In the genomic region with DNA sequence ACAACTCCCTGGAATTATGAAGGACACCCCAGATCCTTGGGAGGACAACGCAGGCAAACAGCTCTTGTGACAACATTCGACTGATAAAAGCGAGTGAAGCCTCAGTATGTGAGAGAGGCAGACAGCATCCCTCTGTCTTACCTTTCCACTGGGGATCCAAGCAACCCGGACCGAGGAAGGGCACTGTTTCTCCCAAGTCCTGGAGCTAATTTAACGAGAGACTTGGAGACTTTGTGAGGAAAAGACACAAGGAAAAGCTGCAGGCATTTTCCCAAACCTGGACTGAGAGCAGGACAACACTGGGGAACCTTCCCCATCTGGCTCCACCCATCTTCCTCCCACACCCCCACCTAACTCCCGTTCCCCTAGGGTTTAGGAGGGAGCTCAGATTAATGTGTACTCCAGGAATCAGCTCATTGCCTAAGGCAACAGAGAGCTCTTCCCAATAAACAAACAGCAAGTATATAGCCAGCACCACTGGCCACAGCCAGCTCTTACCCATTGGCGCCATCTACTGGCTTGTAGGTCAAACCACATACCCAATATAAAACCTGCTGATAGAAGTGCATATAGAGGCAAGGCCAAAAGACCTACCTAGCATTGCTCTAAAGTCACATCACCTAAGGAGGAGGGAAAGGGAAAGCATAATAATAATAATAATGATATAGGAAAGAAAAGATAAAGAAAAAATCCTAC, we compare ENCODE assay signal across 8 cellular contexts.
DNase-seq lines count a peak whose midpoint lies in the region; ATAC-seq and TF ChIP-seq lines count a peak whose summit lies in the region.
"Not testable (repeated sequence)": the region's sequence is repeated elsewhere in the genome, so short reads cannot be mapped to it uniquely, and the experiment has no call there.

No MANE protein-coding gene starts in this region.

- not testable (repeated sequence) for H3K4me3 ChIP-seq in Caco-2 (ENCODE audit: low read depth, low read length); colonic mucosa

- H3K9ac ChIP-seq in colonic mucosa (ENCODE audit: low read depth in 2 of 2, low read length in 2 of 2), result not testable (repeated sequence)

- peak; percentile 57 to 66 for TF ChIP-seq CTCF in Caco-2 (IDR thresholded peaks at IDR 0.05; ENCODE audit: insufficient read depth in 1 of 2, low read depth in 1 of 2, low read length in 1 of 2, severe bottlenecking in 1 of 2, unreplicated experiment in 1 of 2)
- peak; percentile 61 for TF ChIP-seq CTCF in colonic mucosa (IDR thresholded peaks at IDR 0.05)

- not testable (repeated sequence) for H3K9me3 ChIP-seq in Caco-2, colonic mucosa

- H3K27me3 ChIP-seq in Caco-2 (replicated peaks; ENCODE audit: control insufficient read depth, insufficient read depth, low read length); colonic mucosa: not testable (repeated sequence)

- CTCF ChIA-PET in Caco-2 (lab: Charles Lee), result interaction anchor here (0.6 to 0.8 kb wide), 5 partner anchors 34 to 838 kb away, joined by 3 to 6 read pairs (median 4); a partner anchor contains a TSS
- CTCF ChIA-PET in activated CD4-positive, alpha-beta T cell treated with anti-CD3 and anti-CD28 coated beads for 36 hours (lab: Charles Lee), result not testable (repeated sequence)

- BruUV-seq in Caco-2 (replicated peaks; lab: Mats Ljungman, UMichigan), result not testable (repeated sequence)

- not testable (repeated sequence) for H3K36me3 Mint-ChIP-seq in Caco-2 (ENCODE audit: insufficient read depth, unreplicated experiment); activated CD4-positive, alpha-beta T cell treated with anti-CD3 and anti-CD28 coated beads for 36 hours (ENCODE audit: low read depth)

- H3K27ac ChIP-seq in colonic mucosa, result not testable (repeated sequence)

- ATAC-seq in GM19463 (IDR thresholded peaks at IDR 0.05; ENCODE audit: unreplicated experiment) (peak; percentile 84), HG03520 (IDR thresholded peaks at IDR 0.05; ENCODE audit: unreplicated experiment) (peak; percentile 53), left lobe of liver (peak; percentile 100)
- peak; percentile 78 for ATAC-seq in activated CD4-positive, alpha-beta T cell treated with anti-CD3 and anti-CD28 coated beads for 36 hours

- H3K27ac Mint-ChIP-seq in Caco-2 (ENCODE audit: unreplicated experiment); activated CD4-positive, alpha-beta T cell treated with anti-CD3 and anti-CD28 coated beads for 36 hours: not testable (repeated sequence)

- not testable (repeated sequence) for H3K9me3 Mint-ChIP-seq in Caco-2 (ENCODE audit: unreplicated experiment); activated CD4-positive, alpha-beta T cell treated with anti-CD3 and anti-CD28 coated beads for 36 hours (ENCODE audit: low read depth)

- H3K36me3 ChIP-seq in Caco-2 (ENCODE audit: control insufficient read depth, insufficient read depth, low read length); colonic mucosa: not testable (repeated sequence)

- DNase-seq in Caco-2, result peak; percentile 68 to 76
- peak; percentile 56 to 67 for DNase-seq in NCI-H524 (lab: John Stamatoyannopoulos, UW)
- peak; percentile 62 for DNase-seq in activated CD4-positive, alpha-beta T cell treated with anti-CD3 and anti-CD28 coated beads for 36 hours
- DNase-seq in colonic mucosa, result peak; percentile 45
- DNase-seq in left lobe of liver (ENCODE audit: low spot score), result peak; percentile 54
- DNase-seq in stimulated activated CD4-positive, alpha-beta T cell treated with anti-CD3 and anti-CD28 coated beads, Interleukin-2, amount 100 ng/mL, for 4 hours (ENCODE audit: low read depth), result peak; percentile 16

- not testable (repeated sequence) for H3K27me3 Mint-ChIP-seq in Caco-2 (ENCODE audit: insufficient read depth, unreplicated experiment); activated CD4-positive, alpha-beta T cell treated with anti-CD3 and anti-CD28 coated beads for 36 hours

- H3K4me3 Mint-ChIP-seq in Caco-2 (ENCODE audit: unreplicated experiment); activated CD4-positive, alpha-beta T cell treated with anti-CD3 and anti-CD28 coated beads for 36 hours: not testable (repeated sequence)

- not testable (repeated sequence) for H3K4me1 ChIP-seq in Caco-2, colonic mucosa

- POLR2A ChIA-PET in Caco-2 (lab: Charles Lee); activated CD4-positive, alpha-beta T cell treated with anti-CD3 and anti-CD28 coated beads for 36 hours (lab: Charles Lee): not testable (repeated sequence)

- not testable (repeated sequence) for H3K4me1 Mint-ChIP-seq in Caco-2 (ENCODE audit: low read depth, unreplicated experiment); activated CD4-positive, alpha-beta T cell treated with anti-CD3 and anti-CD28 coated beads for 36 hours

- intact Hi-C loops in Caco-2 (cut with micrococcal nuclease; ENCODE audit: unreplicated experiment); colonic mucosa (cut with DNase I): not testable (repeated sequence)
- intact Hi-C loops in activated CD4-positive, alpha-beta T cell treated with anti-CD3 and anti-CD28 coated beads for 36 hours (cut with DNase I, micrococcal nuclease), result loop anchor here (2.0 to 5.0 kb wide), 2 partner anchors 234 to 235 kb away; no protein-coding TSS in a partner anchor

Comparison
In these comparisons a context has a peak if more than half of its experiments do, and no peak if none do; other contexts are left out.
1. DNase-seq: peak in every context shown above with its lines; median percentile 72 in Caco-2; 62 in activated CD4-positive, alpha-beta T cell treated with anti-CD3 and anti-CD28 coated beads for 36 hours; 62 in NCI-H524; 54 in left lobe of liver; 45 in colonic mucosa; 16 in stimulated activated CD4-positive, alpha-beta T cell treated with anti-CD3 and anti-CD28 coated beads, Interleukin-2, amount 100 ng/mL, for 4 hours.